Comparison of ENCODE assay signal across 14 cellular contexts in genomic region chr4:90798948-90799347, GRCh38.
"Had no signal": no experiment of that assay in that cellular context is flagged by ENCODE, and none has a peak within 500 bp of the region (broad histone marks: within the 10 kb centered on the region; RNA-seq: fewer than 3 reads in every experiment).

No MANE protein-coding gene starts in this region.

- H3K27ac Mint-ChIP-seq: naive thymus-derived CD8-positive, alpha-beta T cell; type B pancreatic cell had no signal

- H3K4me3 Mint-ChIP-seq: naive thymus-derived CD8-positive, alpha-beta T cell; type B pancreatic cell had no signal

- DNase-seq: cortex of kidney; dorsolateral prefrontal cortex; effector CD8-positive, alpha-beta T cell; foreskin melanocyte; head of caudate nucleus; left colon; left ventricle myocardium superior; naive thymus-derived CD8-positive, alpha-beta T cell; sigmoid colon; stimulated activated CD4-positive, alpha-beta T cell treated with anti-CD3 and anti-CD28 coated beads, Interleukin-2, amount 100 ng/mL, for 24 hours; stimulated activated CD4-positive, alpha-beta T cell treated with anti-CD3 and anti-CD28 coated beads, Interleukin-4, amount 100 ng/mL, for 4 hours; stimulated activated naive CD4-positive, alpha-beta T cell treated with Interleukin-2 at 50 U/mL for 16 hours; thyroid gland had no signal

- H3K27me3 Mint-ChIP-seq: type B pancreatic cell had no signal

- H3K36me3 Mint-ChIP-seq: naive thymus-derived CD8-positive, alpha-beta T cell; type B pancreatic cell had no signal
